38 cellular contexts compared by ENCODE assay signal in the genomic region with DNA sequence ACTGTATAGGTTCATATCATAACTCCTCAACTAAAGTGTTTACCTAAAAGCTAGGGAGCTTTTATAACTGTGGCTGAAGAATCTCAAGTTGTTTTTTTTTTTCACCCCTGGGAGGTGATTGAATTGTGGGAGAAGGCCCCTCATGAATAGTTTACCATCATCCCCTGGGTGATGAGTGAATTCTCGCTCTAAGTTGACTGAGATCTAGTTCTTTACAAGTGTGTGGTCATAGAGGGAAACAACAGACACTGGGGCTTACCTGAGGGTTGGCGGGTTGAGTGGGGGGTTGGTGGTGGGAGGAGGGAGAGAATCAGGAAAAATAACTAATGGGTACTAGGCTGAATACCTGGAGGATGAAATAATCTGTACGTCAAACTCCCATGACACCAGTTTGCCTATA.
"Had no signal": no experiment of that assay in that cellular context is flagged by ENCODE, and none has a peak within 500 bp of the region (broad histone marks: within the 10 kb centered on the region; RNA-seq: fewer than 3 reads in every experiment).

No MANE protein-coding gene starts in this region.

- H3K4me1 Mint-ChIP-seq: activated naive CD4-positive, alpha-beta T cell treated with anti-CD3 and anti-CD28 coated beads, Interleukin-2, amount 50 U/mL, for 24 hours; activated naive CD8-positive, alpha-beta T cell treated with anti-CD3 and anti-CD28 coated beads for 36 hours; activated T-helper 17 cell treated with anti-CD3 and anti-CD28 coated beads, Interleukin-2, amount 50 U/mL, for 72 hours; central memory CD8-positive, alpha-beta T cell had no signal

- H3K9me3 Mint-ChIP-seq: activated naive CD4-positive, alpha-beta T cell treated with anti-CD3 and anti-CD28 coated beads for 36 hours; activated naive CD4-positive, alpha-beta T cell treated with anti-CD3 and anti-CD28 coated beads, Interleukin-2, amount 10 ng/mL, durations not matched to agents 7 days and 5 days; activated naive CD4-positive, alpha-beta T cell treated with anti-CD3 and anti-CD28 coated beads, Interleukin-2, amount 50 U/mL, for 24 hours; activated naive CD4-positive, alpha-beta T cell treated with anti-CD3 and anti-CD28 coated beads, Interleukin-2, amount 50 U/mL, for 72 hours; activated naive CD8-positive, alpha-beta T cell treated with anti-CD3 and anti-CD28 coated beads for 36 hours; activated naive CD8-positive, alpha-beta T cell treated with anti-CD3 and anti-CD28 coated beads, Interleukin-2, amount 10 ng/mL, durations not matched to agents 7 days and 5 days; activated naive CD8-positive, alpha-beta T cell treated with anti-CD3 and anti-CD28 coated beads, Interleukin-2, amount 50 U/mL, for 24 hours; activated T-cell treated with anti-CD3 and anti-CD28 coated beads, Interleukin-2, amount 50 U/mL, for 24 hours; activated T-helper 1 cell treated with anti-CD3 and anti-CD28 coated beads, Interleukin-12 subunit alpha, Interleukin-12 subunit beta, Interleukin-2, Interleukin-4 antibody, amounts not matched to agents 30 ng/mL and 10 ng/mL and 1 ng/mL, durations not matched to agents 14 hours and 24 hours and 36 hours; activated T-helper 17 cell treated with anti-CD3 and anti-CD28 coated beads, Interleukin-2, amount 50 U/mL, for 72 hours; activated T-helper 2 cell treated with anti-CD3 and anti-CD28 coated beads, Interferon-gamma antibody, Interleukin-2, Interleukin-4, amounts not matched to agents 10 μg/mL and 5 μg/mL and 100 μg/mL, durations not matched to agents 14 hours and 24 hours and 36 hours; brain; central memory CD8-positive, alpha-beta T cell had no signal

- H3K27me3 ChIP-seq: adrenal gland, ascending aorta, body of pancreas, brain microvascular endothelial cell, breast epithelium, cardiac muscle cell had no signal

- H3K9me3 ChIP-seq: adrenal gland, ascending aorta, body of pancreas, breast epithelium had no signal

- H3K4me1 ChIP-seq: body of pancreas, breast epithelium had no signal

- H3K27ac Mint-ChIP-seq: activated naive CD4-positive, alpha-beta T cell treated with anti-CD3 and anti-CD28 coated beads for 36 hours; activated naive CD4-positive, alpha-beta T cell treated with anti-CD3 and anti-CD28 coated beads, Interleukin-2, amount 10 ng/mL, durations not matched to agents 7 days and 5 days; activated naive CD4-positive, alpha-beta T cell treated with anti-CD3 and anti-CD28 coated beads, Interleukin-2, amount 50 U/mL, for 24 hours; activated naive CD4-positive, alpha-beta T cell treated with anti-CD3 and anti-CD28 coated beads, Interleukin-2, amount 50 U/mL, for 72 hours; activated naive CD8-positive, alpha-beta T cell; activated naive CD8-positive, alpha-beta T cell treated with anti-CD3 and anti-CD28 coated beads for 36 hours; activated naive CD8-positive, alpha-beta T cell treated with anti-CD3 and anti-CD28 coated beads, Interleukin-2, amount 10 ng/mL, durations not matched to agents 7 days and 5 days; activated naive CD8-positive, alpha-beta T cell treated with anti-CD3 and anti-CD28 coated beads, Interleukin-2, amount 50 U/mL, for 24 hours; activated T-cell treated with anti-CD3 and anti-CD28 coated beads, Interleukin-2, amount 50 U/mL, for 24 hours; activated T-helper 1 cell treated with anti-CD3 and anti-CD28 coated beads, Interleukin-12 subunit alpha, Interleukin-12 subunit beta, Interleukin-2, Interleukin-4 antibody, amounts not matched to agents 30 ng/mL and 10 ng/mL and 1 ng/mL, durations not matched to agents 14 hours and 24 hours and 36 hours; activated T-helper 17 cell treated with anti-CD3 and anti-CD28 coated beads, Interleukin-2, amount 50 U/mL, for 72 hours; activated T-helper 2 cell treated with anti-CD3 and anti-CD28 coated beads, Interferon-gamma antibody, Interleukin-2, Interleukin-4, amounts not matched to agents 10 μg/mL and 5 μg/mL and 100 μg/mL, durations not matched to agents 14 hours and 24 hours and 36 hours; brain had no signal

- H3K4me3 ChIP-seq: adrenal gland, ascending aorta, body of pancreas, breast epithelium, cardiac muscle cell had no signal

- FAIRE-seq: astrocyte, bronchial epithelial cell had no signal

- H3K27ac ChIP-seq: adrenal gland, ascending aorta, body of pancreas, brain microvascular endothelial cell, breast epithelium, cardiac muscle cell had no signal

- H3K36me3 Mint-ChIP-seq: activated naive CD4-positive, alpha-beta T cell treated with anti-CD3 and anti-CD28 coated beads, Interleukin-2, amount 10 ng/mL, durations not matched to agents 7 days and 5 days; activated naive CD4-positive, alpha-beta T cell treated with anti-CD3 and anti-CD28 coated beads, Interleukin-2, amount 50 U/mL, for 24 hours; activated naive CD4-positive, alpha-beta T cell treated with anti-CD3 and anti-CD28 coated beads, Interleukin-2, amount 50 U/mL, for 72 hours; activated naive CD8-positive, alpha-beta T cell; activated naive CD8-positive, alpha-beta T cell treated with anti-CD3 and anti-CD28 coated beads for 36 hours; activated naive CD8-positive, alpha-beta T cell treated with anti-CD3 and anti-CD28 coated beads, Interleukin-2, amount 10 ng/mL, durations not matched to agents 7 days and 5 days; brain had no signal

- H3K4me3 Mint-ChIP-seq: activated naive CD4-positive, alpha-beta T cell treated with anti-CD3 and anti-CD28 coated beads for 36 hours; activated naive CD4-positive, alpha-beta T cell treated with anti-CD3 and anti-CD28 coated beads, Interleukin-2, amount 10 ng/mL, durations not matched to agents 7 days and 5 days; activated naive CD4-positive, alpha-beta T cell treated with anti-CD3 and anti-CD28 coated beads, Interleukin-2, amount 50 U/mL, for 24 hours; activated naive CD8-positive, alpha-beta T cell; activated naive CD8-positive, alpha-beta T cell treated with anti-CD3 and anti-CD28 coated beads for 36 hours; activated naive CD8-positive, alpha-beta T cell treated with anti-CD3 and anti-CD28 coated beads, Interleukin-2, amount 10 ng/mL, durations not matched to agents 7 days and 5 days; activated naive CD8-positive, alpha-beta T cell treated with anti-CD3 and anti-CD28 coated beads, Interleukin-2, amount 50 U/mL, for 24 hours; activated T-cell treated with anti-CD3 and anti-CD28 coated beads, Interleukin-2, amount 50 U/mL, for 24 hours; activated T-helper 1 cell treated with anti-CD3 and anti-CD28 coated beads, Interleukin-12 subunit alpha, Interleukin-12 subunit beta, Interleukin-2, Interleukin-4 antibody, amounts not matched to agents 30 ng/mL and 10 ng/mL and 1 ng/mL, durations not matched to agents 14 hours and 24 hours and 36 hours; activated T-helper 17 cell treated with anti-CD3 and anti-CD28 coated beads, Interleukin-2, amount 50 U/mL, for 72 hours; brain; central memory CD8-positive, alpha-beta T cell had no signal

- H3K36me3 ChIP-seq: adrenal gland, ascending aorta, brain microvascular endothelial cell, breast epithelium, cardiac muscle cell had no signal

- ATAC-seq: activated naive CD4-positive, alpha-beta T cell treated with anti-CD3 and anti-CD28 coated beads, Interleukin-2, amount 50 U/mL, for 72 hours; activated naive CD8-positive, alpha-beta T cell treated with anti-CD3 and anti-CD28 coated beads, Interleukin-2, amount 50 U/mL, for 24 hours; activated T-helper 17 cell treated with anti-CD3 and anti-CD28 coated beads, Interleukin-2, amount 50 U/mL, for 72 hours; body of pancreas had no signal

- H3K27me3 Mint-ChIP-seq: activated naive CD4-positive, alpha-beta T cell treated with anti-CD3 and anti-CD28 coated beads, Interleukin-2, amount 50 U/mL, for 24 hours; activated naive CD8-positive, alpha-beta T cell; activated naive CD8-positive, alpha-beta T cell treated with anti-CD3 and anti-CD28 coated beads for 36 hours; activated naive CD8-positive, alpha-beta T cell treated with anti-CD3 and anti-CD28 coated beads, Interleukin-2, amount 50 U/mL, for 24 hours; activated T-cell treated with anti-CD3 and anti-CD28 coated beads, Interleukin-2, amount 50 U/mL, for 24 hours had no signal

- DNase-seq: activated effector memory CD4-positive, alpha-beta T cell treated with anti-CD3 and anti-CD28 coated beads, Interleukin-2, amount 50 U/mL, for 16 hours; activated effector memory CD4-positive, alpha-beta T cell treated with Interleukin-2 at 50 U/mL for 16 hours; activated gamma-delta T cell; activated gamma-delta T cell treated with Interleukin-2 at 50 U/mL for 16 hours; activated naive CD4-positive, alpha-beta T cell; activated naive CD4-positive, alpha-beta T cell treated with anti-CD3 and anti-CD28 coated beads for 36 hours; activated naive CD4-positive, alpha-beta T cell treated with anti-CD3 and anti-CD28 coated beads, Interleukin-2, amount 10 ng/mL, durations not matched to agents 7 days and 5 days; activated naive CD4-positive, alpha-beta T cell treated with anti-CD3 and anti-CD28 coated beads, Interleukin-2, amount 50 U/mL, for 16 hours; activated naive CD4-positive, alpha-beta T cell treated with Interleukin-2 at 50 U/mL for 16 hours; activated naive CD8-positive, alpha-beta T cell treated with anti-CD3 and anti-CD28 coated beads for 36 hours; activated naive CD8-positive, alpha-beta T cell treated with anti-CD3 and anti-CD28 coated beads, Interleukin-2, amount 10 ng/mL, durations not matched to agents 7 days and 5 days; activated naive CD8-positive, alpha-beta T cell treated with anti-CD3 and anti-CD28 coated beads, Interleukin-2, amount 50 U/mL, for 24 hours; activated T-cell treated with anti-CD3 and anti-CD28 coated beads, Interleukin-2, amount 50 U/mL, for 1 hour; activated T-cell treated with anti-CD3 and anti-CD28 coated beads, Interleukin-2, amount 50 U/mL, for 24 hours; activated T-cell treated with anti-CD3 and anti-CD28 coated beads, Interleukin-2, amount 50 U/mL, for 48 hours; adrenal gland; amniotic stem cell; amygdala; anterior cingulate cortex; aorta; body of pancreas; brain microvascular endothelial cell; caudate nucleus; central memory CD4-positive, alpha-beta T cell; cerebellar nuclear complex had no signal
